8 cellular contexts compared by ENCODE assay signal in genomic region chr7:8365499-8366110, GRCh38.
DNase-seq lines count a peak whose midpoint lies in the region; TF ChIP-seq lines count a peak whose summit lies in the region.

No MANE protein-coding gene starts in this region.

- H3K27ac ChIP-seq in MM.1S (ENCODE audit: low read length) (no peak overlapping the region), SU-DHL-6 (ENCODE audit: low read depth, low read length) (no peak overlapping the region), tibial artery (no peak overlapping the region)

- no peak overlapping the region for H3K4me3 ChIP-seq in MM.1S (ENCODE audit: low read length)
- no peak overlapping the region for H3K4me3 ChIP-seq in SU-DHL-6 (ENCODE audit: insufficient read depth, low read length, poor library complexity, severe bottlenecking)
- no peak overlapping the region for H3K4me3 ChIP-seq in tibial artery

- H3K9ac ChIP-seq in MM.1S (ENCODE audit: low read length), result no peak overlapping the region
- H3K9ac ChIP-seq in SU-DHL-6 (ENCODE audit: low read length), result no peak overlapping the region

- H3K36me3 ChIP-seq in MM.1S (replicated peaks; ENCODE audit: insufficient read depth, low read length) (no peaks in the 10 kb centered on the region), SU-DHL-6 (ENCODE audit: low read length) (no peaks in the 10 kb centered on the region), tibial artery (no peaks in the 10 kb centered on the region)

- H2AFZ ChIP-seq in MM.1S (ENCODE audit: low read length) (no peak overlapping the region), SU-DHL-6 (ENCODE audit: low read depth, low read length, severe bottlenecking) (no peak overlapping the region)

- DNase-seq in NCI-H1417 (lab: John Stamatoyannopoulos, UW) (peak; percentile 42 to 79 (median 57)), NCI-H1417 treated with DMSO at 0.1 percent for 48 hours (lab: John Stamatoyannopoulos, UW) (no peak), MM.1S (peak; percentile 43), pons (ENCODE audit: low spot score) (peak; percentile 91), tibial artery (no peak)
- no peak for DNase-seq in activated effector memory CD4-positive, alpha-beta T cell treated with Interleukin-2 at 50 U/mL for 16 hours
- no peak for DNase-seq in activated CD4-positive, CD25-positive, alpha-beta regulatory T cell treated with anti-CD3 and anti-CD28 coated beads, Interleukin-2, amount 50 U/mL, for 72 hours

- no peak overlapping the region for H3K4me2 ChIP-seq in MM.1S (ENCODE audit: low read depth, low read length)
- no peak overlapping the region for H3K4me2 ChIP-seq in SU-DHL-6 (ENCODE audit: low read depth, low read length, poor library complexity, severe bottlenecking)

- no peaks in the 10 kb centered on the region for H3K9me3 ChIP-seq in MM.1S (replicated peaks; ENCODE audit: insufficient read depth, low read length)
- H3K9me3 ChIP-seq in SU-DHL-6 (ENCODE audit: insufficient read depth, low read length), result no peaks in the 10 kb centered on the region
- no peaks in the 10 kb centered on the region for H3K9me3 ChIP-seq in tibial artery

- H3K27me3 ChIP-seq in MM.1S (replicated peaks; ENCODE audit: insufficient read depth, low read length) (no peaks in the 10 kb centered on the region), SU-DHL-6 (ENCODE audit: low read length) (no peaks in the 10 kb centered on the region), tibial artery (no peaks in the 10 kb centered on the region)

- no peaks in the 10 kb centered on the region for H3K9me2 ChIP-seq in MM.1S (replicated peaks; ENCODE audit: insufficient read depth, low read length)
- no peaks in the 10 kb centered on the region for H3K9me2 ChIP-seq in SU-DHL-6 (replicated peaks; ENCODE audit: insufficient read depth, low read length)

- H4K20me1 ChIP-seq in MM.1S (ENCODE audit: insufficient read depth, low read length) (no peaks in the 10 kb centered on the region), SU-DHL-6 (ENCODE audit: low read depth, low read length) (no peaks in the 10 kb centered on the region)

- TF ChIP-seq CTCF in MM.1S (IDR thresholded peaks at IDR 0.05; ENCODE audit: low read length), result peak; percentile 73
- TF ChIP-seq CTCF in SU-DHL-6 (IDR thresholded peaks at IDR 0.05; ENCODE audit: insufficient read depth, low read length, poor library complexity, severe bottlenecking), result peak; percentile 68
- no peak for TF ChIP-seq CTCF in tibial artery (IDR thresholded peaks at IDR 0.05)

- H3F3A ChIP-seq in MM.1S (ENCODE audit: insufficient read depth, low read length) (no peaks in the 10 kb centered on the region), SU-DHL-6 (ENCODE audit: insufficient read depth) (no peaks in the 10 kb centered on the region)

- intact Hi-C loops in tibial artery (cut with DNase I; ENCODE audit: low total_unique reads), result no loop called here

- no peaks in the 10 kb centered on the region for H3K79me2 ChIP-seq in MM.1S (ENCODE audit: low read length)
- no peaks in the 10 kb centered on the region for H3K79me2 ChIP-seq in SU-DHL-6 (ENCODE audit: insufficient read depth, low read length)

- H3K4me1 ChIP-seq in MM.1S (ENCODE audit: low read length) (no peaks in the 10 kb centered on the region), tibial artery (no peaks in the 10 kb centered on the region)

Comparison
In these comparisons a context has a peak if more than half of its experiments do, and no peak if none do; other contexts are left out.
1. DNase-seq: peak in NCI-H1417 (3 of 3), MM.1S (single experiment) and pons (single experiment); none in NCI-H1417 treated with DMSO at 0.1 percent for 48 hours (single experiment), activated effector memory CD4-positive, alpha-beta T cell treated with Interleukin-2 at 50 U/mL for 16 hours (single experiment), tibial artery (0 of 2) and activated CD4-positive, CD25-positive, alpha-beta regulatory T cell treated with anti-CD3 and anti-CD28 coated beads, Interleukin-2, amount 50 U/mL, for 72 hours (single experiment).
2. CTCF ChIP-seq: peak in MM.1S (single experiment) and SU-DHL-6 (single experiment); none in tibial artery (0 of 2).